Comparison of ENCODE assay signal across 16 cellular contexts in the genomic region with DNA sequence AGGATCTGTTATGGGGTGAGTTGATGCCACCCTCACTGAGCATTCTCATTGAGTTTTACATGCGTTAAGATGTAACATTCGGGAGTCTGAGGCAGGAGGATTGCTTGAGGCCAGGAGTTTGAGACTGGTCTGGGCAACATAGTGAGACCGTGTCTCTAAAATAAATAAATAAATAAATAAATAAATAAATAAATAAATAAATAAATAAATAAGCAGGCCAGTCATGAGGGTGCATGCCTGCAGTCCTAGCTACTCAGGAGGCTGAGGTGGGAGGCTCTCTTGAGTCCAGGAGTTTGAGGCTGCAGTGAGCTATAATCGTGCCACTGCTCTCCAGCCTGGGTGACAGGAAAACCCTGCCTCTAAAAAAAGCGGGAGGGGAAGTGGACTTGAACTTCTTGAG.
DNase-seq lines count a peak whose midpoint lies in the region; ATAC-seq and TF ChIP-seq lines count a peak whose summit lies in the region.
"Had no signal": no experiment of that assay in that cellular context is flagged by ENCODE, and none has a peak within 500 bp of the region (broad histone marks: within the 10 kb centered on the region; RNA-seq: fewer than 3 reads in every experiment).

No MANE protein-coding gene starts in this region.

- peaks cover 32 to 45% of the 10 kb centered on the region in 2 donors for H3K36me3 Mint-ChIP-seq in stimulated activated naive B cell treated with anti-CD40 and anti-IgM and Interleukin-4, amounts not matched to agents 10 μg/mL and 1 μg/mL and 100 μg/mL, for 72 hours
- H3K36me3 Mint-ChIP-seq in CD8-positive, alpha-beta T cell, result peaks cover 16% of the 10 kb centered on the region

- no peak for TF ChIP-seq CTCF in RWPE1 (conservative IDR thresholded peaks at IDR 0.05; ENCODE audit: low read depth)
- TF ChIP-seq CTCF in ascending aorta (IDR thresholded peaks at IDR 0.05), result no peak
- no peak for TF ChIP-seq CTCF in CD8-positive, alpha-beta T cell (IDR thresholded peaks at IDR 0.05)

- H3K27ac ChIP-seq in RWPE1, result peak overlapping the region; percentile 11; the same call in 1 of the 2 replicates
- H3K27ac ChIP-seq in ascending aorta, result no peak overlapping the region
- no peak overlapping the region for H3K27ac ChIP-seq in CD8-positive, alpha-beta T cell (ENCODE audit: low read depth, low read length)
- H3K27ac ChIP-seq: HL-60 had no signal

- peaks cover 31 to 47% of the 10 kb centered on the region in 2 donors for H3K4me1 Mint-ChIP-seq in stimulated activated naive B cell treated with anti-CD40 and anti-IgM and Interleukin-4, amounts not matched to agents 10 μg/mL and 1 μg/mL and 100 μg/mL, for 72 hours
- peaks cover 7% of the 10 kb centered on the region for H3K4me1 Mint-ChIP-seq in CD8-positive, alpha-beta T cell (ENCODE audit: low read depth)
- H3K4me1 Mint-ChIP-seq: GM23338 had no signal

- intact Hi-C loops in posterior vena cava (cut with DNase I) (loop anchor here in 1 of 2 donors (10.0 kb wide), 2 partner anchors 92 to 672 kb away; partner anchors contain the start of gene SNX29), ascending aorta (cut with DNase I) (loop anchor here (10.0 kb wide), 2 partner anchors 672 to 1048 kb away; no protein-coding TSS in a partner anchor)
- intact Hi-C loops in CD8-positive, alpha-beta T cell (cut with DNase I, micrococcal nuclease), result loop anchor here (5.0 to 10.0 kb wide), 7 partner anchors 92 to 1110 kb away; partner anchors contain the start of genes RSL1D1 (in 1 of the 2) and SNX29 (in 1 of the 2)

- H3K4me3 ChIP-seq in ascending aorta, result no peak overlapping the region
- no peak overlapping the region for H3K4me3 ChIP-seq in CD8-positive, alpha-beta T cell (ENCODE audit: low read depth, low read length)
- H3K4me3 ChIP-seq: GM23338 had no signal

- no peak overlapping the region for H3K4me3 Mint-ChIP-seq in stimulated activated naive B cell treated with anti-CD40 and anti-IgM and Interleukin-4, amounts not matched to agents 10 μg/mL and 1 μg/mL and 100 μg/mL, for 72 hours
- H3K4me3 Mint-ChIP-seq in CD8-positive, alpha-beta T cell, result no peak overlapping the region
- H3K4me3 Mint-ChIP-seq: CD4-positive, alpha-beta memory T cell; GM23338; HFFc6 had no signal

- H3K27ac Mint-ChIP-seq in stimulated activated naive B cell treated with anti-CD40 and anti-IgM and Interleukin-4, amounts not matched to agents 10 μg/mL and 1 μg/mL and 100 μg/mL, for 72 hours, result peak overlapping the region; percentile 83
- H3K27ac Mint-ChIP-seq in CD8-positive, alpha-beta T cell, result no peak overlapping the region
- H3K27ac Mint-ChIP-seq: GM23338, HFFc6 had no signal

- POLR2A ChIA-PET in RWPE1 (lab: Yijun Ruan, JAX; ENCODE audit: low non-redundant PET), result no interaction called here
- POLR2A ChIA-PET in CD8-positive, alpha-beta T cell (lab: Charles Lee), result interaction anchor here (0.6 kb wide), 1 partner anchor 23 kb away, joined by 3 read pairs; no protein-coding TSS in a partner anchor

- ATAC-seq in stimulated activated naive B cell treated with anti-CD40 and anti-IgM and Interleukin-4, amounts not matched to agents 10 μg/mL and 1 μg/mL and 100 μg/mL, for 72 hours (replicated peaks), result no peak
- no peak for ATAC-seq in CD8-positive, alpha-beta T cell
- no peak for ATAC-seq in GM19328 (IDR thresholded peaks at IDR 0.05; ENCODE audit: unreplicated experiment)

- CTCF ChIA-PET in RWPE1 (lab: Yijun Ruan, JAX), result interaction anchor here (0.6 to 2.2 kb wide), 6 partner anchors 90 to 353 kb away, joined by 3 to 14 read pairs (median 9); partner anchors contain the start of gene SNX29
- CTCF ChIA-PET in CD8-positive, alpha-beta T cell (lab: Charles Lee), result interaction anchor here (0.8 to 5.2 kb wide), 22 partner anchors 8 to 671 kb away, joined by 3 to 52 read pairs (median 7); partner anchors contain the start of gene SNX29

- H3K4me1 ChIP-seq in ascending aorta, result peaks cover 7 to 19% of the 10 kb centered on the region in 2 donors
- H3K4me1 ChIP-seq in CD8-positive, alpha-beta T cell (ENCODE audit: insufficient read depth, low read length), result no peaks in the 10 kb centered on the region

- H3K9me3 Mint-ChIP-seq in stimulated activated naive B cell treated with anti-CD40 and anti-IgM and Interleukin-4, amounts not matched to agents 10 μg/mL and 1 μg/mL and 100 μg/mL, for 72 hours, result no peaks in the 10 kb centered on the region
- no peaks in the 10 kb centered on the region for H3K9me3 Mint-ChIP-seq in CD8-positive, alpha-beta T cell
- H3K9me3 Mint-ChIP-seq: CD14-positive monocyte, GM23338, HFFc6 had no signal

- H3K36me3 ChIP-seq in ascending aorta, result peaks cover 0 to 4% of the 10 kb centered on the region in 2 donors
- H3K36me3 ChIP-seq in CD8-positive, alpha-beta T cell (ENCODE audit: insufficient read depth, low read length), result no peaks in the 10 kb centered on the region

- H3K9me3 ChIP-seq in ascending aorta, result no peaks in the 10 kb centered on the region
- no peaks in the 10 kb centered on the region for H3K9me3 ChIP-seq in CD8-positive, alpha-beta T cell (ENCODE audit: low read length)

- DNase-seq in RWPE1 (ENCODE audit: low spot score) (no peak), posterior vena cava (ENCODE audit: low spot score) (peak; percentile 14), ascending aorta (ENCODE audit: low spot score in 2 of 2) (no peak)
- DNase-seq in stimulated activated naive B cell treated with anti-CD40 and anti-IgM and Interleukin-4, amounts not matched to agents 10 μg/mL and 1 μg/mL and 100 μg/mL, for 72 hours, result no peak
- no peak for DNase-seq in CD8-positive, alpha-beta T cell
- DNase-seq: AML-193; Calu3; CD4-positive, alpha-beta memory T cell; DMS79 treated with DMSO at 0.1 percent for 48 hours; GF-D8; HCEC 1CT; HFFc6 had no signal

- H3K27me3 ChIP-seq in ascending aorta, result no peaks in the 10 kb centered on the region
- H3K27me3 ChIP-seq in CD8-positive, alpha-beta T cell (ENCODE audit: insufficient read depth, low read length), result no peaks in the 10 kb centered on the region

- H3K27me3 Mint-ChIP-seq in stimulated activated naive B cell treated with anti-CD40 and anti-IgM and Interleukin-4, amounts not matched to agents 10 μg/mL and 1 μg/mL and 100 μg/mL, for 72 hours, result no peaks in the 10 kb centered on the region
- H3K27me3 Mint-ChIP-seq in CD8-positive, alpha-beta T cell (ENCODE audit: low read depth), result no peaks in the 10 kb centered on the region
- H3K27me3 Mint-ChIP-seq: CD4-positive, alpha-beta memory T cell had no signal
